Comparison of ENCODE assay signal across 23 cellular contexts in the genomic region with DNA sequence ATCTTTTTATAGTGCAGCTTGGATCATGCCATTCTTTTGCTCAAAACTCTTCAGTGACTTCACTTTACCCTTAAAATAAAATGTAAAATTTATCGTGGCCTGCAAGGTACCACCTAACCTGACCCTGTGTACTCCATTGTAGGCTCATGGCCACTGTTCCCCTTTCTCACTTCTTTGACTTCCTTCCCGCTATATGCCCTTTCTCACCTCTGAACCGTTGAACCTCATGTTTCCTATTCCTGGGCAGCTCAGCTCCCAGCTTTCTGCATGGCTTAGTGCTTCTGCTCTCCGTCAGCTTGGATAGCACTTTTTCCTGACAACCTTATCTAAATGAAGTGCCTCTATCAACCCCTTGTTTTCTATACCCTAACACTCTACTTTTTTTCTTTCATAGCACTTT.
"Had no signal": no experiment of that assay in that cellular context is flagged by ENCODE, and none has a peak within 500 bp of the region (broad histone marks: within the 10 kb centered on the region; RNA-seq: fewer than 3 reads in every experiment).

No MANE protein-coding gene starts in this region.

- H3K4me3 ChIP-seq: MG63, SJCRH30 had no signal

- FAIRE-seq: HTR-8/SVneo, RCC 7860 had no signal

- ATAC-seq: SK-N-SH treated with all-trans-retinoic acid at 6 μM for 48 hours had no signal

- H3K4me1 ChIP-seq: SJCRH30 had no signal

- H3K27me3 ChIP-seq: MG63, SJCRH30 had no signal

- DNase-seq: KBM-7, MG63, NCI-H1092, NCI-H1105 treated with DMSO at 0.1 percent for 48 hours, NCI-H1417 treated with DMSO at 0.1 percent for 48 hours, NCI-H146, NCI-H1694 treated with DMSO at 0.1 percent for 48 hours, NCI-H1930, NCI-H2081, NCI-H2107, NCI-H226, NCI-H446, NCI-H510A, NCI-H524 treated with DMSO at 0.1 percent for 48 hours, NCI-H69, NCI-H774, RPMI8226, SHP77 treated with DMSO at 0.1 percent for 48 hours, SJCRH30 had no signal

- H3K27ac ChIP-seq: HL-60, SJCRH30 had no signal

- H3K9me3 ChIP-seq: MG63, SJCRH30 had no signal
